ENCODE assay signal across 8 cellular contexts in the genomic region with DNA sequence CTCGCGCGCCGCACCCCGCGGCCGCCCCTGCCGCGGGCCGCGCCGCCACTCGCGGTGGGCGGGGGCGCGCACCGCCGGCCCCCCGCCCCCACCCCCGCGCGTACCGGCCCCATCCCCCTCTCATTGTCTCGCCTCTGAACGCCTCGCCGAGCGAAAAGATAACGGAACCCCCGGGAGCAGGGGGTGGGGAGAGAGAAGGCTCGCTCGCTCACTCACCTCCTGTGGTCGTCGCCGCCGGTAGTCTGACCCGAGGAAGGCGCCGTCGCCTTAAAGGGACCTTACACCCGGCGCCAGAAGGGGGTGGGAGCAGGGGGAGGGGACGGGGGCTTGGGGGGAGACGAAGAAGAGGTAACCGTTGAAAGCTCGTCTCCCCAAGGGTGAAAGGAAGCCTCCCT. TPM values are rescaled to one million over a fixed set of nuclear protein-coding genes. Genes with fewer than 3 reads are reported as not detected.
DNase-seq lines count a peak whose midpoint lies in the region; ATAC-seq and TF ChIP-seq lines count a peak whose summit lies in the region.

No MANE protein-coding gene starts in this region.

- no peaks in the 10 kb centered on the region for H3K27me3 ChIP-seq in SJCRH30

- intact Hi-C loops in Right ventricle myocardium superior (cut with DNase I), result no loop called here

- no peak overlapping the region for H3K27ac ChIP-seq in SJCRH30

- DNase-seq in AG10803 (ENCODE audit: low read depth) (peak; percentile 65), HUDEP-2 (lab: John Stamatoyannopoulos, UW; ENCODE audit: unreplicated experiment in 76 of 76) (peak in 48 of 76 experiments; percentile 12 to 71 (median 42)), SJCRH30 (peak; percentile 65 to 68), Right ventricle myocardium superior (peak; percentile 77), pons (ENCODE audit: low spot score) (peak; percentile 29)
- DNase-seq in activated naive CD4-positive, alpha-beta T cell treated with anti-CD3 and anti-CD28 coated beads, Interleukin-2, amount 50 U/mL, for 16 hours, result peak; percentile 62

- peak overlapping the region; percentile 80 for H3K4me3 ChIP-seq in AG10803 (ENCODE audit: low read length)
- H3K4me3 ChIP-seq in SJCRH30, result peak overlapping the region; percentile 54

- no peaks in the 10 kb centered on the region for H3K9me3 ChIP-seq in SJCRH30 (replicated peaks)

- TF ChIP-seq CTCF in AG10803 (conservative IDR thresholded peaks at IDR 0.05; ENCODE audit: low read length), result no peak

- ATAC-seq in Right ventricle myocardium superior (ENCODE audit: poor library complexity) (peak; percentile 69), HG02642 (IDR thresholded peaks at IDR 0.05; ENCODE audit: poor library complexity, unreplicated experiment) (no peak)

- peaks cover 3% of the 10 kb centered on the region; the same call in 1 of the 2 replicates for H3K4me1 ChIP-seq in SJCRH30

- H3K36me3 ChIP-seq in SJCRH30, result no peaks in the 10 kb centered on the region

- TF ChIP-seq POLR2A in GM19193 (IDR thresholded peaks at IDR 0.05; ENCODE audit: extremely low read depth, insufficient read depth, insufficient read length), result peak; percentile 53

RNA-seq across cellular contexts. Expression of a gene that starts 0.4 kb away (rescaled TPM):
- 32.1 and 39.5 TPM in 2 replicates for total RNA-seq in SJCRH30 (2014; rRNA removed; shearing (Covaris generic))
- 42.0 TPM for total RNA-seq in Right ventricle myocardium superior

RNA-seq across cellular contexts. Expression of a gene that starts 52.3 kb away (rescaled TPM):
- 1.2 TPM in 2 replicates for total RNA-seq in SJCRH30 (2014; rRNA removed; shearing (Covaris generic))
- total RNA-seq in Right ventricle myocardium superior, result 0.27 TPM

RNA-seq across cellular contexts. Expression of a gene that starts 59.6 kb away (rescaled TPM):
- 355 and 363 TPM in 2 replicates for total RNA-seq in SJCRH30 (2014; rRNA removed; shearing (Covaris generic))
- 177 TPM for total RNA-seq in Right ventricle myocardium superior
